ENCODE assay signal across 8 cellular contexts in genomic region chr16:67659675-67660563, GRCh38. TPM values are rescaled to one million over a fixed set of nuclear protein-coding genes. Genes with fewer than 3 reads are reported as not detected.
DNase-seq lines count a peak whose midpoint lies in the region; ATAC-seq and TF ChIP-seq lines count a peak whose summit lies in the region.

ACD (minus strand) TSS chr16:67660260; CDS start chr16:67660220, 40 bp downstream.

- peak within 1 kb of the TSS; percentile 86 for H3K4me3 ChIP-seq in HUES64 (ENCODE audit: low read length)
- peak within 1 kb of the TSS; percentile 66 to 85 for H3K4me3 ChIP-seq in esophagus (ENCODE audit: low read depth in 1 of 2, low read length in 2 of 2)
- H3K4me3 ChIP-seq in muscle layer of duodenum (ENCODE audit: low read depth in 1 of 2, low read length in 2 of 2) = peak within 1 kb of the TSS; percentile 88 to 94

- H3K9me3 ChIP-seq in HUES64 (ENCODE audit: insufficient read depth, low read depth, low read length) (no peaks in the 10 kb centered on the region), esophagus (ENCODE audit: control insufficient read depth in 2 of 2, insufficient read depth in 1 of 2, low read depth in 1 of 2, low read length in 1 of 2) (no peaks in the 10 kb centered on the region), muscle layer of duodenum (ENCODE audit: control insufficient read depth in 1 of 2, low read length in 2 of 2) (no peaks in the 10 kb centered on the region)

- H3K27ac ChIP-seq in HUES64 (ENCODE audit: low read depth, low read length) (peak within 1 kb of the TSS; percentile 90; the same call in 1 of the 2 replicates), esophagus (ENCODE audit: low read depth in 2 of 2, low read length in 1 of 2) (peak within 1 kb of the TSS; percentile 88 to 91), muscle layer of duodenum (ENCODE audit: low read length) (peak within 1 kb of the TSS; percentile 93)

- DNase-seq in DMS153 (lab: John Stamatoyannopoulos, UW) = peak; percentile 87
- peak; percentile 96 to 98 for DNase-seq in activated T-cell treated with anti-CD3 and anti-CD28 coated beads, Interleukin-2, amount 50 U/mL, for 48 hours
- DNase-seq in stimulated activated CD8-positive, alpha-beta memory T cell treated with anti-CD3 and anti-CD28 coated beads, Interleukin-7, amount 100 ng/mL, for 4 hours (ENCODE audit: low read depth in 2 of 2) = peak; percentile 80 to 89

- H3K27me3 ChIP-seq in HUES64 (ENCODE audit: insufficient read depth, low read length) (0 out of 2 replicates have a peak, but pooled peaks cover 2% of the 10 kb centered on the region), esophagus (ENCODE audit: control insufficient read depth in 1 of 2, insufficient read depth in 2 of 2, low read length in 2 of 2) (no peaks in the 10 kb centered on the region), muscle layer of duodenum (ENCODE audit: low read depth, low read length) (peaks cover under 1% of the 10 kb centered on the region)

- no peaks in the 10 kb centered on the region for H3K4me1 ChIP-seq in HUES64 (ENCODE audit: insufficient read depth, low read length)
- H3K4me1 ChIP-seq in esophagus (ENCODE audit: control insufficient read depth in 2 of 2, insufficient read depth in 2 of 2, low read length in 1 of 2) = peaks cover 0 to 18% of the 10 kb centered on the region in 2 donors
- H3K4me1 ChIP-seq in muscle layer of duodenum (ENCODE audit: control insufficient read depth in 1 of 2, insufficient read depth in 2 of 2, low read length in 2 of 2) = peaks cover 3 to 20% of the 10 kb centered on the region in 2 donors

- under 1% methylated on average over 83 of the region's 83 CpGs for WGBS in HUES64
- whole genome bisulfite sequencing in esophagus, 2 donors = 0% methylated on average over 82 to 83 of the region's 83 CpGs

- ATAC-seq in GM21447 (IDR thresholded peaks at IDR 0.05; ENCODE audit: unreplicated experiment) = peak; percentile 53

- H3K9ac ChIP-seq in HUES64 (ENCODE audit: low read depth, low read length) = peak within 1 kb of the TSS; percentile 65

- H3K36me3 ChIP-seq in HUES64 (ENCODE audit: insufficient read depth, low read length) (peaks cover 21% of the 10 kb centered on the region), esophagus (ENCODE audit: control insufficient read depth in 2 of 2, insufficient read depth in 2 of 2, low read length in 1 of 2) (peaks cover 2 to 17% of the 10 kb centered on the region in 2 donors), muscle layer of duodenum (ENCODE audit: control insufficient read depth in 1 of 2, insufficient read depth in 2 of 2, low read length in 2 of 2) (peaks cover 0 to 32% of the 10 kb centered on the region in 2 donors)

TF ChIP-seq in PFSK-1, 5 proteins besides CTCF, POLR2A, EP300 and RAD21:
- TF ChIP-seq SIN3A (IDR thresholded peaks at IDR 0.05; ENCODE audit: borderline replicate concordance, insufficient read depth, low read length) = no peak
- TF ChIP-seq, protein P1, sequence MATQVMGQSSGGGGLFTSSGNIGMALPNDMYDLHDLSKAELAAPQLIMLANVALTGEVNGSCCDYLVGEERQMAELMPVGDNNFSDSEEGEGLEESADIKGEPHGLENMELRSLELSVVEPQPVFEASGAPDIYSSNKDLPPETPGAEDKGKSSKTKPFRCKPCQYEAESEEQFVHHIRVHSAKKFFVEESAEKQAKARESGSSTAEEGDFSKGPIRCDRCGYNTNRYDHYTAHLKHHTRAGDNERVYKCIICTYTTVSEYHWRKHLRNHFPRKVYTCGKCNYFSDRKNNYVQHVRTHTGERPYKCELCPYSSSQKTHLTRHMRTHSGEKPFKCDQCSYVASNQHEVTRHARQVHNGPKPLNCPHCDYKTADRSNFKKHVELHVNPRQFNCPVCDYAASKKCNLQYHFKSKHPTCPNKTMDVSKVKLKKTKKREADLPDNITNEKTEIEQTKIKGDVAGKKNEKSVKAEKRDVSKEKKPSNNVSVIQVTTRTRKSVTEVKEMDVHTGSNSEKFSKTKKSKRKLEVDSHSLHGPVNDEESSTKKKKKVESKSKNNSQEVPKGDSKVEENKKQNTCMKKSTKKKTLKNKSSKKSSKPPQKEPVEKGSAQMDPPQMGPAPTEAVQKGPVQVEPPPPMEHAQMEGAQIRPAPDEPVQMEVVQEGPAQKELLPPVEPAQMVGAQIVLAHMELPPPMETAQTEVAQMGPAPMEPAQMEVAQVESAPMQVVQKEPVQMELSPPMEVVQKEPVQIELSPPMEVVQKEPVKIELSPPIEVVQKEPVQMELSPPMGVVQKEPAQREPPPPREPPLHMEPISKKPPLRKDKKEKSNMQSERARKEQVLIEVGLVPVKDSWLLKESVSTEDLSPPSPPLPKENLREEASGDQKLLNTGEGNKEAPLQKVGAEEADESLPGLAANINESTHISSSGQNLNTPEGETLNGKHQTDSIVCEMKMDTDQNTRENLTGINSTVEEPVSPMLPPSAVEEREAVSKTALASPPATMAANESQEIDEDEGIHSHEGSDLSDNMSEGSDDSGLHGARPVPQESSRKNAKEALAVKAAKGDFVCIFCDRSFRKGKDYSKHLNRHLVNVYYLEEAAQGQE (IDR thresholded peaks at IDR 0.05; ENCODE audit: insufficient read depth in 1 of 2, low read depth in 2 of 2, low read length in 2 of 2) = peak in 1 of 2 experiments; percentile 40; a peak in 1 of 4 replicates
- no peak; the same call in 1 of the 2 replicates for TF ChIP-seq TAF1 (IDR thresholded peaks at IDR 0.05; ENCODE audit: borderline replicate concordance, insufficient read depth, low read length)
- TF ChIP-seq POLR2AphosphoS5 (IDR thresholded peaks at IDR 0.05; ENCODE audit: low read depth, low read length) = peak; percentile 86

RNA-seq across cellular contexts. Expression of gene ACD, which starts in this region (rescaled TPM):
- polyA plus RNA-seq in HUES64 (2013, experiment 1 of 2) = 28.5 TPM
- polyA plus RNA-seq in HUES64 (2013, experiment 2 of 2) = 37.8 TPM
- polyA plus RNA-seq in PFSK-1 (2012; ENCODE audit: insufficient read length, low read depth) = 41.4 TPM
- polyA plus RNA-seq in esophagus = 10 to 100 TPM in 1 of 2 donors, 1 to 10 TPM in 1; 6.7 to 10.3 TPM

Comparison
In these comparisons a context has a peak if more than half of its experiments do, and no peak if none do; other contexts are left out.
1. Peak in every context shown above with its lines: DNase-seq, ATAC-seq, H3K4me3 ChIP-seq and H3K27ac ChIP-seq.